20 cellular contexts compared by ENCODE assay signal in the genomic region with DNA sequence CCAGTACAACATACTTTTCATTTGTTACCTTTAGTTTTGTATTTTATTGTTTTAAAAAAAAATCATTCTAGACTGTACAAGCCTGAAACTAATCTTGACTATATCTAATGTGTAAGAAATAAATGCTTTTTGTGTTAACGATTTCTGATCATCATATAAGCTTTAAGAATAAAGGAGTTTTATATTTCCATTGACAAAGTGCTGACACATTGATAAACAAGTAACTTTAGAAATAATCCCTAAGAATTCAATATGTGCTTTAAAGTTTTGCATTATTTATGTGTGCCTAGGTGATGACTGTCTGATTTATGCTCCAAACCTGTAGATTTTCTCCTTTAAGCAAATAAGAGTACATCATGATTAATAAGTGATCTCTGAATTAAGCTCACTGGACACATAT.
A peak's percentile ranks its signal among the peaks of the same experiment; 100 is the strongest.
DNase-seq lines count a peak whose midpoint lies in the region; ATAC-seq, FAIRE-seq and TF ChIP-seq lines count a peak whose summit lies in the region.
"Had no signal": no experiment of that assay in that cellular context is flagged by ENCODE, and none has a peak within 500 bp of the region (broad histone marks: within the 10 kb centered on the region; RNA-seq: fewer than 3 reads in every experiment).

No MANE protein-coding gene starts in this region.

- no peak overlapping the region for H3K18ac ChIP-seq in IMR-90 (ENCODE audit: low read depth, low read length)

- peaks cover 5% of the 10 kb centered on the region for H3K4me1 Mint-ChIP-seq in chondrocyte (ENCODE audit: low read depth)

- FAIRE-seq in A549 (lab: Jason Lieb, UNC) (no peak), K562 (lab: Jason Lieb, UNC) (no peak), islet of Langerhans (lab: Jason Lieb, UNC) (peak; percentile 47)
- FAIRE-seq: G401.6, GM12892, GM19239 had no signal

- no peak overlapping the region for H3K14ac ChIP-seq in IMR-90 (replicated peaks; ENCODE audit: low read depth, low read length)

- H3K27me3 ChIP-seq in IMR-90 (ENCODE audit: control insufficient read depth, insufficient read depth, low read length) (no peaks in the 10 kb centered on the region), K562 (ENCODE audit: control insufficient read depth in 2 of 2, insufficient read depth in 2 of 2, low read length in 2 of 2) (no peaks in the 10 kb centered on the region), tibial nerve (no peaks in the 10 kb centered on the region)

- no peak overlapping the region for H2AK5ac ChIP-seq in IMR-90 (ENCODE audit: low read depth, low read length)

- no peaks in the 10 kb centered on the region for H3K27me3 Mint-ChIP-seq in chondrocyte (ENCODE audit: low read depth)
- H3K27me3 Mint-ChIP-seq: CD4-positive, alpha-beta memory T cell had no signal

- H3K9me1 ChIP-seq in IMR-90 (ENCODE audit: insufficient read depth, low read length) (no peaks in the 10 kb centered on the region), K562 (ENCODE audit: control insufficient read depth, insufficient read depth, low read length) (no peaks in the 10 kb centered on the region)

- H3K4me1 ChIP-seq in A549 (peaks cover 20% of the 10 kb centered on the region; the same call in 2 of the 3 replicates), IMR-90 (ENCODE audit: control insufficient read depth, insufficient read depth, low read length) (no peaks in the 10 kb centered on the region), K562 (replicated peaks in 1 of 2; ENCODE audit: control insufficient read depth in 2 of 2, insufficient read depth in 2 of 2, low read length in 2 of 2) (no peaks in the 10 kb centered on the region), tibial nerve (peaks cover 0 to 5% (median 0%) of the 10 kb centered on the region in 4 donors)

- H4K20me1 ChIP-seq in IMR-90 (ENCODE audit: insufficient read depth, low read length): no peaks in the 10 kb centered on the region
- H4K20me1 ChIP-seq in K562 (replicated peaks; ENCODE audit: control insufficient read depth, insufficient read depth, low read length): no peaks in the 10 kb centered on the region

- no peak overlapping the region for H3K4me3 Mint-ChIP-seq in chondrocyte (ENCODE audit: unreplicated experiment)
- H3K4me3 Mint-ChIP-seq: CD4-positive, alpha-beta memory T cell; GM23338; H9 had no signal

- H3K79me2 ChIP-seq in K562 (ENCODE audit: control insufficient read depth, insufficient read depth, low read length): no peaks in the 10 kb centered on the region

- CTCF ChIA-PET in A549 (lab: Yijun Ruan, JAX) (interaction anchor here (1.7 kb wide), 1 partner anchor 31 kb away, joined by 5 read pairs; no protein-coding TSS in a partner anchor), IMR-90 (lab: Yijun Ruan, JAX) (no interaction called here), K562 (lab: Yijun Ruan, JAX; ENCODE audit: low intra/inter-chr PET ratio) (no interaction called here)

- H3K9ac ChIP-seq in IMR-90 (ENCODE audit: low read depth, low read length) (no peak overlapping the region), K562 (ENCODE audit: insufficient read depth in 1 of 2, low read depth in 2 of 2, low read length in 2 of 2) (no peak overlapping the region)

- no peak overlapping the region for H3K27ac Mint-ChIP-seq in chondrocyte (ENCODE audit: unreplicated experiment)
- H3K27ac Mint-ChIP-seq: GM23338 had no signal

- H3K27ac ChIP-seq in A549 (no peak overlapping the region), IMR-90 (ENCODE audit: insufficient read depth, low read length) (no peak overlapping the region), K562 (ENCODE audit: extremely low read depth, low read depth, low read length) (no peak overlapping the region), tibial nerve (no peak overlapping the region)

- no peak overlapping the region for H2BK15ac ChIP-seq in IMR-90 (ENCODE audit: low read depth, low read length)

- no peak overlapping the region for H2BK120ac ChIP-seq in IMR-90 (ENCODE audit: low read depth, low read length)

- no peak overlapping the region for H3K4ac ChIP-seq in IMR-90 (ENCODE audit: low read depth, low read length)

- no peak overlapping the region for H4K8ac ChIP-seq in IMR-90 (ENCODE audit: low read depth in 2 of 2, low read length in 2 of 2)

- no peak overlapping the region for H2AK9ac ChIP-seq in IMR-90 (replicated peaks; ENCODE audit: low read depth, low read length, poor library complexity)

- in situ Hi-C loops in IMR-90 (cut with MboI; ENCODE audit: low sequenced_read_pairs) (no loop called here), K562 (cut with MboI) (no loop called here)

- DNase-seq in A549 (ENCODE audit: low read depth in 1 of 2, low spot score in 1 of 2) (no peak), IMR-90 (no peak), K562 (ENCODE audit: extremely low read depth in 1 of 4, low spot score in 3 of 4) (no peak), NCI-H524 (lab: John Stamatoyannopoulos, UW) (no peak), chondrocyte (ENCODE audit: low spot score) (no peak), tibial nerve (ENCODE audit: low spot score in 2 of 2) (no peak)
- DNase-seq: 8988T, C1 segment of cervical spinal cord, Calu3, COR-L47, DMS153, DND-41, H9 had no signal

- H3K23ac ChIP-seq in IMR-90 (ENCODE audit: low read depth, low read length): no peak overlapping the region

- no peaks in the 10 kb centered on the region for H3K36me3 Mint-ChIP-seq in chondrocyte (ENCODE audit: low read depth)

- H3K36me3 ChIP-seq in IMR-90 (ENCODE audit: control insufficient read depth, insufficient read depth, low read length): no peaks in the 10 kb centered on the region
- no peaks in the 10 kb centered on the region for H3K36me3 ChIP-seq in K562 (ENCODE audit: control insufficient read depth, insufficient read depth, low read length)
- H3K36me3 ChIP-seq in tibial nerve: no peaks in the 10 kb centered on the region

- no peaks in the 10 kb centered on the region for H3K9me3 Mint-ChIP-seq in chondrocyte (ENCODE audit: low read depth)
- H3K9me3 Mint-ChIP-seq: CD4-positive, alpha-beta memory T cell; GM23338; H9 had no signal

- H4K91ac ChIP-seq in IMR-90 (ENCODE audit: insufficient read depth, low read depth, low read length): no peak overlapping the region

- H2BK5ac ChIP-seq in IMR-90 (ENCODE audit: low read depth, low read length, poor library complexity, severe bottlenecking): no peak overlapping the region

- H3K56ac ChIP-seq in IMR-90 (ENCODE audit: extremely low read depth, insufficient read depth, low read length): no peak overlapping the region

- no peak overlapping the region for H2AFZ ChIP-seq in IMR-90 (replicated peaks; ENCODE audit: low read length, poor library complexity)
- H2AFZ ChIP-seq in K562 (ENCODE audit: low read depth, low read length): no peak overlapping the region
- H2AFZ ChIP-seq: GM23338 had no signal

- H3K9me3 ChIP-seq in A549 (no peaks in the 10 kb centered on the region), IMR-90 (ENCODE audit: control insufficient read depth, insufficient read depth, low read length) (no peaks in the 10 kb centered on the region), K562 (replicated peaks; ENCODE audit: control insufficient read depth, insufficient read depth, low read depth, low read length) (no peaks in the 10 kb centered on the region), tibial nerve (no peaks in the 10 kb centered on the region)

- POLR2A ChIA-PET in A549 (lab: Yijun Ruan, JAX): no interaction called here
- POLR2A ChIA-PET in IMR-90 (lab: Charles Lee; ENCODE audit: unreplicated experiment): no interaction called here
- POLR2A ChIA-PET in K562 (lab: Yijun Ruan, JAX): interaction anchor here (0.5 kb wide), 1 partner anchor 622 kb away, joined by 3 read pairs; no protein-coding TSS in a partner anchor

- dilution Hi-C loops in IMR-90 (cut with HindIII; ENCODE audit: low sequenced_read_pairs, unreplicated experiment): no loop called here

- 98% methylated on average over 1 of the region's 1 CpG for WGBS in A549 (ENCODE audit: missing lambda C conversion rate)
- WGBS in IMR-90 (ENCODE audit: extremely low coverage in 2 of 2, insufficient read length in 1 of 2), 2 experiments: no CpG with 5 or more reads among the region's 1 CpG
- WGBS in K562 (ENCODE audit: insufficient coverage, low coverage, missing lambda C conversion rate): 0% methylated on average over 1 of the region's 1 CpG
- 93 to 97% methylated on average over 1 of the region's 1 CpG for WGBS in tibial nerve, 2 donors

- TF ChIP-seq EP300 in A549 (IDR thresholded peaks at IDR 0.05) (no peak), K562 (IDR thresholded peaks at IDR 0.05; ENCODE audit: low read length) (no peak), tibial nerve (IDR thresholded peaks at IDR 0.05) (no peak)

- intact Hi-C loops in IMR-90 (cut with micrococcal nuclease): no loop called here
- intact Hi-C loops in K562 (cut with micrococcal nuclease): no loop called here

- BruUV-seq in IMR-90 (replicated peaks; lab: Mats Ljungman, UMichigan) (no TSS peak), K562 (replicated peaks; lab: Mats Ljungman, UMichigan) (no TSS peak)

- H2BK20ac ChIP-seq in IMR-90 (ENCODE audit: low read depth, low read length): no peak overlapping the region

- H3K4me2 ChIP-seq in A549 (no peak overlapping the region), IMR-90 (ENCODE audit: low read depth, low read length) (no peak overlapping the region), K562 (ENCODE audit: insufficient read depth, low read length) (no peak overlapping the region)
- H3K4me2 ChIP-seq: GM23338 had no signal

- no peak for TF ChIP-seq CTCF in A549 (IDR thresholded peaks at IDR 0.05)
- no peak for TF ChIP-seq CTCF in IMR-90 (conservative IDR thresholded peaks at IDR 0.05; ENCODE audit: low read depth, low read length)
- TF ChIP-seq CTCF in K562 (IDR thresholded peaks at IDR 0.05 in 2 of 3, conservative IDR thresholded peaks at IDR 0.05 in 1 of 3; ENCODE audit: insufficient read depth in 2 of 3, low read depth in 1 of 3, low read length in 3 of 3): no peak
- no peak for TF ChIP-seq CTCF in chondrocyte (IDR thresholded peaks at IDR 0.05)
- TF ChIP-seq CTCF in tibial nerve (IDR thresholded peaks at IDR 0.05): no peak

- TF ChIP-seq RAD21 in A549 (conservative IDR thresholded peaks at IDR 0.05 in 1 of 2, IDR thresholded peaks at IDR 0.05 in 1 of 2): no peak
- no peak for TF ChIP-seq RAD21 in IMR-90 (IDR thresholded peaks at IDR 0.05; ENCODE audit: low read length)
- TF ChIP-seq RAD21 in K562 (CRISPR knock-in tag; conservative IDR thresholded peaks at IDR 0.05 in 1 of 2, IDR thresholded peaks at IDR 0.05 in 1 of 2): no peak

- TF ChIP-seq POLR2A in A549 (IDR thresholded peaks at IDR 0.05; ENCODE audit: low read length) (no peak), IMR-90 (IDR thresholded peaks at IDR 0.05; ENCODE audit: low read depth, low read length) (no peak), K562 (conservative IDR thresholded peaks at IDR 0.05) (no peak), tibial nerve (IDR thresholded peaks at IDR 0.05) (no peak)

- ATAC-seq in A549 (no peak), IMR-90 (ENCODE audit: low read depth) (no peak), K562 (no peak)
- ATAC-seq: GM23338, HCT116 had no signal

- no peak overlapping the region for H4K5ac ChIP-seq in IMR-90 (ENCODE audit: low read depth, low read length)

- H3K79me1 ChIP-seq in IMR-90 (ENCODE audit: low read depth in 1 of 2, low read length in 2 of 2): no peaks in the 10 kb centered on the region

- no peak overlapping the region for H3K4me3 ChIP-seq in A549
- H3K4me3 ChIP-seq in IMR-90 (ENCODE audit: insufficient read depth, low read depth, low read length): no peak overlapping the region
- H3K4me3 ChIP-seq in K562: no peak overlapping the region
- H3K4me3 ChIP-seq in tibial nerve: no peak overlapping the region
- H3K4me3 ChIP-seq: GM23338 had no signal
